In genomic region chr11:45933131-45933821, GRCh38 we compare ENCODE assay signal across 11 cellular contexts. TPM values are rescaled to one million over a fixed set of nuclear protein-coding genes. Genes with fewer than 3 reads are reported as not detected.
DNase-seq lines count a peak whose midpoint lies in the region; ATAC-seq and TF ChIP-seq lines count a peak whose summit lies in the region.
"Had no signal": no experiment of that assay in that cellular context is flagged by ENCODE, and none has a peak within 500 bp of the region (broad histone marks: within the 10 kb centered on the region; RNA-seq: fewer than 3 reads in every experiment).

No MANE protein-coding gene starts in this region.

- H3K4me1 Mint-ChIP-seq in activated T-cell treated with anti-CD3 and anti-CD28 coated beads, Interleukin-2, amount 50 U/mL, for 4 hours (ENCODE audit: low read depth) = peaks cover 27% of the 10 kb centered on the region
- peaks cover 24% of the 10 kb centered on the region for H3K4me1 Mint-ChIP-seq in activated T-cell treated with anti-CD3 and anti-CD28 coated beads, Interleukin-2, amount 50 U/mL, for 24 hours (ENCODE audit: low read depth)
- peaks cover 20 to 40% (median 29%) of the 10 kb centered on the region in 4 donors for H3K4me1 Mint-ChIP-seq in CD4-positive, alpha-beta memory T cell

- H3K27ac Mint-ChIP-seq in activated T-cell treated with anti-CD3 and anti-CD28 coated beads, Interleukin-2, amount 50 U/mL, for 24 hours = no peak overlapping the region
- H3K27ac Mint-ChIP-seq in CD4-positive, alpha-beta memory T cell = peak overlapping the region in 3 of 7 donors; percentile 13 to 75 (median 68)

- no peak for DNase-seq in activated T-cell treated with anti-CD3 and anti-CD28 coated beads, Interleukin-2, amount 50 U/mL, for 4 hours
- DNase-seq in activated T-cell treated with anti-CD3 and anti-CD28 coated beads, Interleukin-2, amount 50 U/mL, for 24 hours = no peak
- peak; percentile 52 for DNase-seq in fibroblast of mammary gland (ENCODE audit: low read depth)
- DNase-seq in CD4-positive, alpha-beta memory T cell = no peak
- DNase-seq in ureter (ENCODE audit: low spot score) = no peak
- DNase-seq: NCI-H146, psoas muscle had no signal

- H3K27me3 Mint-ChIP-seq in activated T-cell treated with anti-CD3 and anti-CD28 coated beads, Interleukin-2, amount 50 U/mL, for 4 hours (ENCODE audit: low read depth) = no peaks in the 10 kb centered on the region
- no peaks in the 10 kb centered on the region for H3K27me3 Mint-ChIP-seq in activated T-cell treated with anti-CD3 and anti-CD28 coated beads, Interleukin-2, amount 50 U/mL, for 24 hours
- no peaks in the 10 kb centered on the region for H3K27me3 Mint-ChIP-seq in CD4-positive, alpha-beta memory T cell

- POLR2A ChIA-PET in CD4-positive, alpha-beta memory T cell (lab: Charles Lee; ENCODE audit: partially characterized antibody) = no interaction called here

- H3K27ac ChIP-seq in OCI-LY3 (ENCODE audit: low read length) = peak overlapping the region; percentile 96
- H3K27ac ChIP-seq in stomach smooth muscle (ENCODE audit: low read length) = peak overlapping the region; percentile 37
- H3K27ac ChIP-seq in CD4-positive, alpha-beta memory T cell (ENCODE audit: low read depth, low read length) = no peak overlapping the region
- H3K27ac ChIP-seq: A549, psoas muscle had no signal

- peak overlapping the region; percentile 76 for H3K9ac ChIP-seq in OCI-LY3 (ENCODE audit: low read length)
- H3K9ac ChIP-seq in stomach smooth muscle (ENCODE audit: low read length in 2 of 2) = peak overlapping the region in 1 of 2 donors; percentile 28

- H3K4me3 Mint-ChIP-seq in activated T-cell treated with anti-CD3 and anti-CD28 coated beads, Interleukin-2, amount 50 U/mL, for 4 hours = peak overlapping the region; percentile 35
- no peak overlapping the region for H3K4me3 Mint-ChIP-seq in activated T-cell treated with anti-CD3 and anti-CD28 coated beads, Interleukin-2, amount 50 U/mL, for 24 hours
- H3K4me3 Mint-ChIP-seq in CD4-positive, alpha-beta memory T cell = no peak overlapping the region

- H3K9me3 ChIP-seq in OCI-LY3 (ENCODE audit: insufficient read depth, low read length) = no peaks in the 10 kb centered on the region
- no peaks in the 10 kb centered on the region for H3K9me3 ChIP-seq in stomach smooth muscle (ENCODE audit: control insufficient read depth in 2 of 2, low read length in 2 of 2)
- H3K9me3 ChIP-seq in CD4-positive, alpha-beta memory T cell (ENCODE audit: control insufficient read depth in 1 of 2, low read length in 2 of 2) = no peaks in the 10 kb centered on the region
- H3K9me3 ChIP-seq: A549, psoas muscle had no signal

- H3K36me3 Mint-ChIP-seq in activated T-cell treated with anti-CD3 and anti-CD28 coated beads, Interleukin-2, amount 50 U/mL, for 4 hours (ENCODE audit: insufficient read depth) = peaks cover 4% of the 10 kb centered on the region
- H3K36me3 Mint-ChIP-seq in activated T-cell treated with anti-CD3 and anti-CD28 coated beads, Interleukin-2, amount 50 U/mL, for 24 hours (ENCODE audit: low read depth) = peaks cover 53% of the 10 kb centered on the region
- peaks cover 17 to 40% of the 10 kb centered on the region in 2 donors for H3K36me3 Mint-ChIP-seq in CD4-positive, alpha-beta memory T cell

- H3K36me3 ChIP-seq in OCI-LY3 (replicated peaks; ENCODE audit: low read depth, low read length) (peaks cover 29% of the 10 kb centered on the region), stomach smooth muscle (ENCODE audit: control insufficient read depth in 2 of 2, insufficient read depth in 2 of 2, low read length in 2 of 2) (peaks cover 42 to 46% of the 10 kb centered on the region in 2 donors)
- H3K36me3 ChIP-seq in CD4-positive, alpha-beta memory T cell (ENCODE audit: insufficient read depth, low read length) = peaks cover 33% of the 10 kb centered on the region

- H3K79me2 ChIP-seq in OCI-LY3 (ENCODE audit: low read length) = peaks cover 30% of the 10 kb centered on the region

- H3K4me1 ChIP-seq in OCI-LY3 (ENCODE audit: low read length) = peaks cover 89% of the 10 kb centered on the region
- H3K4me1 ChIP-seq in stomach smooth muscle (ENCODE audit: control insufficient read depth, insufficient read depth, low read length) = peaks cover 10% of the 10 kb centered on the region
- peaks cover 32% of the 10 kb centered on the region for H3K4me1 ChIP-seq in CD4-positive, alpha-beta memory T cell (ENCODE audit: insufficient read depth, low read length)

- TF ChIP-seq CTCF in OCI-LY3 (IDR thresholded peaks at IDR 0.05; ENCODE audit: low read depth, low read length) = no peak
- TF ChIP-seq CTCF in fibroblast of mammary gland (conservative IDR thresholded peaks at IDR 0.05; ENCODE audit: control insufficient read depth, insufficient read depth, low read depth, low read length) = no peak

- H4K20me1 ChIP-seq in OCI-LY3 (ENCODE audit: insufficient read depth, low read length) = peaks cover 2% of the 10 kb centered on the region; the same call in 1 of the 2 replicates

- H3K9me3 Mint-ChIP-seq in activated T-cell treated with anti-CD3 and anti-CD28 coated beads, Interleukin-2, amount 50 U/mL, for 4 hours = no peaks in the 10 kb centered on the region
- H3K9me3 Mint-ChIP-seq in activated T-cell treated with anti-CD3 and anti-CD28 coated beads, Interleukin-2, amount 50 U/mL, for 24 hours = no peaks in the 10 kb centered on the region
- no peaks in the 10 kb centered on the region for H3K9me3 Mint-ChIP-seq in CD4-positive, alpha-beta memory T cell

- no peak for ATAC-seq in activated T-cell treated with anti-CD3 and anti-CD28 coated beads, Interleukin-2, amount 50 U/mL, for 4 hours
- no peak for ATAC-seq in GM18520 (IDR thresholded peaks at IDR 0.05; ENCODE audit: unreplicated experiment)
- ATAC-seq: A549, psoas muscle had no signal

- H2AFZ ChIP-seq in OCI-LY3 (ENCODE audit: low read depth, low read length) = no peak overlapping the region

- intact Hi-C loops in CD4-positive, alpha-beta memory T cell (cut with micrococcal nuclease) = no loop called here

- H3K4me2 ChIP-seq in OCI-LY3 (ENCODE audit: low read length) = peak overlapping the region; percentile 77
- H3K4me2 ChIP-seq: A549 had no signal

- no peaks in the 10 kb centered on the region for H3K27me3 ChIP-seq in OCI-LY3 (ENCODE audit: low read depth, low read length)
- no peaks in the 10 kb centered on the region for H3K27me3 ChIP-seq in stomach smooth muscle (ENCODE audit: control insufficient read depth in 1 of 2, insufficient read depth in 2 of 2, low read length in 2 of 2)
- no peaks in the 10 kb centered on the region for H3K27me3 ChIP-seq in CD4-positive, alpha-beta memory T cell (ENCODE audit: insufficient read depth, low read length)

- H3K4me3 ChIP-seq in OCI-LY3 (ENCODE audit: low read length) (peak overlapping the region; percentile 79), fibroblast of mammary gland (ENCODE audit: control insufficient read depth, low read depth, low read length) (no peak overlapping the region), stomach smooth muscle (ENCODE audit: low read length in 2 of 2) (peak overlapping the region in 1 of 2 donors; percentile 22)
- no peak overlapping the region for H3K4me3 ChIP-seq in CD4-positive, alpha-beta memory T cell (ENCODE audit: low read length in 2 of 2)
- H3K4me3 ChIP-seq: A549, psoas muscle had no signal

- CTCF ChIA-PET in CD4-positive, alpha-beta memory T cell (lab: Charles Lee; ENCODE audit: partially characterized antibody) = no interaction called here

RNA-seq across cellular contexts. Expression of gene LARGE2, which starts 10.8 kb away (rescaled TPM):
- total RNA-seq in activated T-cell treated with anti-CD3 and anti-CD28 coated beads, Interleukin-2, amount 50 U/mL, for 4 hours = 1 to 10 TPM; 1.8 to 6.0 (median 3.6) TPM
- 1 to 10 TPM; 4.2 to 5.1 TPM for total RNA-seq in CD4-positive, alpha-beta memory T cell
- polyA plus RNA-seq in CD4-positive, alpha-beta memory T cell = 1 to 10 TPM; 3.1 to 8.6 TPM
- total RNA-seq in ureter = 18.0 TPM
- total RNA-seq: psoas muscle had no signal

RNA-seq across cellular contexts. Expression of gene PEX16, which starts 15.6 kb away (rescaled TPM):
- 10 to 100 TPM; 44.6 to 52.6 (median 50.7) TPM for total RNA-seq in activated T-cell treated with anti-CD3 and anti-CD28 coated beads, Interleukin-2, amount 50 U/mL, for 4 hours
- total RNA-seq in CD4-positive, alpha-beta memory T cell = 10 to 100 TPM; 53.0 to 62.7 TPM
- polyA plus RNA-seq in CD4-positive, alpha-beta memory T cell = 10 to 100 TPM; 49.6 to 71.5 TPM
- total RNA-seq in ureter = 29.1 TPM

RNA-seq across cellular contexts. Expression of gene FREY1, which starts 26.2 kb away (rescaled TPM):
- total RNA-seq in activated T-cell treated with anti-CD3 and anti-CD28 coated beads, Interleukin-2, amount 50 U/mL, for 4 hours = 1 to 10 TPM; 2.3 to 3.3 (median 2.4) TPM
- 1 to 10 TPM; 4.5 to 4.8 TPM for total RNA-seq in CD4-positive, alpha-beta memory T cell
- not detected for polyA plus RNA-seq in CD4-positive, alpha-beta memory T cell
- 0.70 TPM for total RNA-seq in ureter

RNA-seq across cellular contexts. Expression of gene MAPK8IP1, which starts 47.8 kb away (rescaled TPM):
- 1 to 10 TPM in 1 of 3 donors, under 1 TPM in 2; 0.71 to 1.4 (median 0.87) TPM for total RNA-seq in activated T-cell treated with anti-CD3 and anti-CD28 coated beads, Interleukin-2, amount 50 U/mL, for 4 hours
- total RNA-seq in CD4-positive, alpha-beta memory T cell = under 1 TPM; 0.73 to 0.86 TPM
- under 1 TPM; 0.06 to 0.08 TPM for polyA plus RNA-seq in CD4-positive, alpha-beta memory T cell
- total RNA-seq in ureter = 7.2 TPM
